Comparison of ENCODE assay signal across 9 cellular contexts in the genomic region with DNA sequence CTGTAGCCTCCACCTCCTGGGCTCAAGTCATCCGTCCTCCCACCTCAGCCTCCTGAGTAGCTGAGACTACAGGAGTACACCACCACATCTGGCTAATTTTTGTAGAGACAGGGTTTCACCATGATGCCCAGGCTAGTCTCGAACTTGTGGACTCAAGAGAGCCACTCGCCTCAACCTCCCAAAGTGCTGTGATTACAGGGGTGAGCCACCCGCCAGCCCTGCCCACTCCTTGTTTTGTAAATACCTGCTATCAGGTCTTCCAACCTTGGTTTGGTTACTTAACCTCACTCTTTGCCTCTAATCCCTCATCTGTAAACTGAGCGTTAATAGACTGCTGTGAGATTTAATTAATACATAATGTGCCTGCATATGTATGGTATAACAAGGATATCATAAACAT. TPM values are rescaled to one million over a fixed set of nuclear protein-coding genes. Genes with fewer than 3 reads are reported as not detected.
A peak's percentile ranks its signal among the peaks of the same experiment; 100 is the strongest.
DNase-seq lines count a peak whose midpoint lies in the region; FAIRE-seq and TF ChIP-seq lines count a peak whose summit lies in the region.
"Had no signal": no experiment of that assay in that cellular context is flagged by ENCODE, and none has a peak within 500 bp of the region (broad histone marks: within the 10 kb centered on the region; RNA-seq: fewer than 3 reads in every experiment).

No MANE protein-coding gene starts in this region.

- no peaks in the 10 kb centered on the region for H3K9me1 ChIP-seq in endothelial cell of umbilical vein (replicated peaks; ENCODE audit: control insufficient read depth, extremely low read depth, insufficient read depth, low read length)

- peaks cover 26% of the 10 kb centered on the region for H3F3A ChIP-seq in PC-9 (ENCODE audit: insufficient read depth, low read depth)

- H4K20me1 ChIP-seq in PC-9 (ENCODE audit: insufficient read depth) (no peaks in the 10 kb centered on the region), endothelial cell of umbilical vein (replicated peaks; ENCODE audit: control insufficient read depth, extremely low read depth, insufficient read depth, low read length) (no peaks in the 10 kb centered on the region)

- 84% methylated on average over 5 of the region's 5 CpGs for WGBS in prostate gland

- DNase-seq in GM12864 (ENCODE audit: low read depth) (no peak), PC-9 (no peak), endothelial cell of umbilical vein (ENCODE audit: low read depth, low spot score) (no peak), prostate gland (ENCODE audit: low spot score) (no peak), NCI-H1105 (lab: John Stamatoyannopoulos, UW) (no peak), NCI-H345 (lab: John Stamatoyannopoulos, UW) (no peak), iPS-NIHi11 (ENCODE audit: low spot score) (no peak)
- no peak for DNase-seq in activated CD4-positive, CD25-positive, alpha-beta regulatory T cell treated with anti-CD3 and anti-CD28 coated beads, Interleukin-2, amount 50 U/mL, for 72 hours
- DNase-seq: stimulated activated CD4-positive, alpha-beta T cell treated with anti-CD3 and anti-CD28 coated beads, Interleukin-4, amount 100 ng/mL, for 4 hours had no signal

- H3K9me3 ChIP-seq in PC-9 (ENCODE audit: insufficient read depth, low read depth) (peaks cover 25% of the 10 kb centered on the region; the same call in 1 of the 2 replicates), endothelial cell of umbilical vein (replicated peaks; ENCODE audit: control insufficient read depth, insufficient read depth, low read length) (no peaks in the 10 kb centered on the region), prostate gland (no peaks in the 10 kb centered on the region)

- H3K36me3 ChIP-seq in PC-9 (ENCODE audit: low read depth) (peaks cover 18% of the 10 kb centered on the region), endothelial cell of umbilical vein (ENCODE audit: control insufficient read depth in 2 of 2, extremely low read depth in 1 of 2, insufficient read depth in 2 of 2, low read length in 2 of 2) (no peaks in the 10 kb centered on the region), prostate gland (no peaks in the 10 kb centered on the region)

- H3K27me3 ChIP-seq in PC-9 (ENCODE audit: insufficient read depth, low read depth) (no peaks in the 10 kb centered on the region), endothelial cell of umbilical vein (ENCODE audit: control insufficient read depth in 2 of 2, insufficient read depth in 2 of 2, low read length in 2 of 2) (peaks cover 0 to 4% of the 10 kb centered on the region in 2 experiments), prostate gland (replicated peaks; ENCODE audit: insufficient read depth) (no peaks in the 10 kb centered on the region)

- H3K4me2 ChIP-seq in PC-9 (peak overlapping the region; percentile 86), endothelial cell of umbilical vein (ENCODE audit: insufficient read depth, low read length) (peak overlapping the region; percentile 79)

- TF ChIP-seq CTCF in GM12864 (IDR thresholded peaks at IDR 0.05; ENCODE audit: low read depth, low read length, missing control alignments) (no peak), PC-9 (conservative IDR thresholded peaks at IDR 0.05) (no peak), endothelial cell of umbilical vein (IDR thresholded peaks at IDR 0.05; ENCODE audit: extremely low read depth in 1 of 2, insufficient read depth in 1 of 2, low read depth in 1 of 2, low read length in 2 of 2) (no peak), prostate gland (IDR thresholded peaks at IDR 0.05) (no peak)

- FAIRE-seq in endothelial cell of umbilical vein (lab: Jason Lieb, UNC), result no peak

- H3K79me2 ChIP-seq in PC-9 (ENCODE audit: low read depth) (peaks cover 40% of the 10 kb centered on the region), endothelial cell of umbilical vein (ENCODE audit: control insufficient read depth, insufficient read depth, low read length) (no peaks in the 10 kb centered on the region)

- POLR2A ChIA-PET in PC-9 (lab: Charles Lee; ENCODE audit: unreplicated experiment) (no interaction called here), endothelial cell of umbilical vein (lab: Charles Lee) (no interaction called here)

- H3K27ac ChIP-seq in PC-9, result peak overlapping the region; percentile 93
- no peak overlapping the region for H3K27ac ChIP-seq in endothelial cell of umbilical vein (ENCODE audit: insufficient read depth, low read depth, low read length)
- H3K27ac ChIP-seq in prostate gland, result peak overlapping the region; percentile 83 to 85

- TF ChIP-seq POLR2A in endothelial cell of umbilical vein (IDR thresholded peaks at IDR 0.05; ENCODE audit: low read depth, low read length) (no peak), prostate gland (IDR thresholded peaks at IDR 0.05) (no peak)

- CTCF ChIA-PET in PC-9 (lab: Charles Lee), result no interaction called here
- CTCF ChIA-PET in endothelial cell of umbilical vein (lab: Charles Lee), result interaction anchor here (0.9 to 1.2 kb wide), 3 partner anchors 25 to 77 kb away, joined by 3 to 4 read pairs (median 4); no protein-coding TSS in a partner anchor

- H3K9ac ChIP-seq in endothelial cell of umbilical vein (replicated peaks; ENCODE audit: extremely low read depth, insufficient read depth, low read length), result no peak overlapping the region

- dilution Hi-C loops in endothelial cell of umbilical vein (cut with MboI; ENCODE audit: extremely low pct_ligation_motif_present, low sequenced_read_pairs), result no loop called here

- H3K4me1 ChIP-seq in PC-9 (replicated peaks; ENCODE audit: insufficient read depth), result peaks cover 32% of the 10 kb centered on the region
- H3K4me1 ChIP-seq in endothelial cell of umbilical vein (ENCODE audit: control insufficient read depth, extremely low read depth, insufficient read depth, low read length), result peaks cover 10% of the 10 kb centered on the region
- H3K4me1 ChIP-seq in prostate gland (replicated peaks), result no peaks in the 10 kb centered on the region

- H3K9me2 ChIP-seq in PC-9 (ENCODE audit: insufficient read depth), result no peaks in the 10 kb centered on the region

- BruUV-seq in PC-9 (replicated peaks; lab: Mats Ljungman, UMichigan), result TSS peak; percentile 48
- BruUV-seq in endothelial cell of umbilical vein (replicated peaks; lab: Mats Ljungman, UMichigan), result no TSS peak

- H3K4me3 ChIP-seq in GM12864 (ENCODE audit: low read depth, low read length) (peak overlapping the region; percentile 69; the same call in 1 of the 2 replicates), PC-9 (peak overlapping the region; percentile 98), endothelial cell of umbilical vein (replicated peaks in 1 of 3; ENCODE audit: insufficient read depth in 1 of 3, low read depth in 1 of 3, low read length in 3 of 3) (no peak overlapping the region), prostate gland (peak overlapping the region; percentile 48 to 54)

- peak overlapping the region; percentile 92; the same call in 1 of the 2 replicates for H2AFZ ChIP-seq in PC-9
- H2AFZ ChIP-seq in endothelial cell of umbilical vein (ENCODE audit: low read depth, low read length), result no peak overlapping the region

- intact Hi-C loops in PC-9 (cut with micrococcal nuclease; ENCODE audit: unreplicated experiment) (loop anchor here (1.0 to 10.0 kb wide), 4 partner anchors 66 to 269 kb away; no protein-coding TSS in a partner anchor), endothelial cell of umbilical vein (cut with micrococcal nuclease) (loop anchor here (1.0 kb wide), 2 partner anchors 65 to 101 kb away; partner anchors contain the start of gene NFXL1), prostate gland (cut with DNase I) (no loop called here)

TF ChIP-seq in endothelial cell of umbilical vein, 7 proteins besides CTCF, POLR2A, EP300 and RAD21:
- no peak for TF ChIP-seq FOS (IDR thresholded peaks at IDR 0.05; ENCODE audit: borderline replicate concordance, insufficient read depth, low read length)
- TF ChIP-seq EZH2 (IDR thresholded peaks at IDR 0.05; ENCODE audit: borderline replicate concordance, low read depth, low read length, severe bottlenecking), result no peak
- TF ChIP-seq JUN (IDR thresholded peaks at IDR 0.05; ENCODE audit: borderline replicate concordance, insufficient read depth, insufficient read length, low read depth), result no peak
- TF ChIP-seq MAX (IDR thresholded peaks at IDR 0.05; ENCODE audit: insufficient read depth, insufficient read length), result no peak
- TF ChIP-seq POLR2AphosphoS5 (IDR thresholded peaks at IDR 0.05; ENCODE audit: insufficient read depth, low read depth, low read length), result no peak
- TF ChIP-seq GATA2 (IDR thresholded peaks at IDR 0.05; ENCODE audit: insufficient read depth, insufficient read length, low read depth, low read length), result no peak
- no peak for TF ChIP-seq MYC (IDR thresholded peaks at IDR 0.05; ENCODE audit: low read depth, low read length)

RNA-seq across cellular contexts. Expression of gene CNGA1, which starts 0.8 kb away (rescaled TPM):
- total RNA-seq in PC-9 (2021) (1.4 and 1.8 TPM in 2 replicates), endothelial cell of umbilical vein (not detected in 2 replicates), prostate gland (1 to 10 TPM; 1.6 to 5.7 TPM)
- not detected in 2 replicates for polyA plus RNA-seq in endothelial cell of umbilical vein
- polyA plus RNA-seq in endothelial cell of umbilical vein (2011; cell fraction: cytosol; rRNA removed), result not detected in 2 replicates
- polyA plus RNA-seq in endothelial cell of umbilical vein (2011; cell fraction: nucleus; rRNA removed), result not detected in 2 replicates
- polyA plus RNA-seq in endothelial cell of umbilical vein (2012), result not detected in 2 replicates
- not detected in 2 replicates for polyA minus RNA-seq in endothelial cell of umbilical vein
- not detected for polyA minus RNA-seq in endothelial cell of umbilical vein (2011; cell fraction: cytosol; rRNA and poly(A)+ RNA removed)
- not detected in 2 replicates for polyA minus RNA-seq in endothelial cell of umbilical vein (2011; cell fraction: nucleus; rRNA and poly(A)+ RNA removed)

RNA-seq across cellular contexts. Expression of gene NIPAL1, which starts 0.9 kb away (rescaled TPM):
- total RNA-seq in PC-9 (2021), result 7.0 and 8.2 TPM in 2 replicates
- total RNA-seq in endothelial cell of umbilical vein, result 1.4 and 1.7 TPM in 2 replicates
- 0.27 and 0.36 TPM in 2 replicates for polyA plus RNA-seq in endothelial cell of umbilical vein
- polyA plus RNA-seq in endothelial cell of umbilical vein (2011; cell fraction: cytosol; rRNA removed), result 0.32 and 0.53 TPM in 2 replicates
- polyA plus RNA-seq in endothelial cell of umbilical vein (2011; cell fraction: nucleus; rRNA removed), result 0.45 and 1.1 TPM in 2 replicates
- 2.0 and 2.3 TPM in 2 replicates for polyA plus RNA-seq in endothelial cell of umbilical vein (2012)
- 0.36 and 1.5 TPM in 2 replicates for polyA minus RNA-seq in endothelial cell of umbilical vein
- 1.0 TPM for polyA minus RNA-seq in endothelial cell of umbilical vein (2011; cell fraction: cytosol; rRNA and poly(A)+ RNA removed)
- polyA minus RNA-seq in endothelial cell of umbilical vein (2011; cell fraction: nucleus; rRNA and poly(A)+ RNA removed), result 1.3 and 1.5 TPM in 2 replicates
- 1 to 10 TPM; 5.4 to 5.6 TPM for total RNA-seq in prostate gland

Comparison
In these comparisons a context has a peak if more than half of its experiments do, and no peak if none do; other contexts are left out.
1. H3K4me3 ChIP-seq: peak in GM12864 (single experiment), PC-9 (single experiment) and prostate gland (2 of 2); none in endothelial cell of umbilical vein (0 of 3).